ENCODE assay signal across 23 cellular contexts in the genomic region with DNA sequence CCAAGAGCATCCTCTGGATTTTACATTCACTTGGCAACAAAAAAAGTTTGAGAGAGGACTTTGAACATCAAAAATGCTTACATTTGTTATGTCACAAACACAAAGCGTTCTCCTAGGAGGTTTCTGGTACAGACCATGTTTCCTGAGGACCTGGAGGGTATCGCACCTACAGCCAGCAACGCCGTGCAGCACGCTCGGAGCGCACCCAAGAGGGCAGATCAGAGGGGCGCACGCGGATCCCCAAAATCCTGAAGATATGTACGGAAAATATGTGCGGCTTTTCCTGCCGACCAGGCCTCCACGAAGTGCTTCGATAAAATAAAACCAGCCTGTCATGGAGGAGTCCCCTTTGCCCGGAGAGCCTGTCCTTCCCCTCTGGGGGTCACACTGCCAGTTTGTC.
A peak's percentile ranks its signal among the peaks of the same experiment; 100 is the strongest.
DNase-seq lines count a peak whose midpoint lies in the region; ATAC-seq and TF ChIP-seq lines count a peak whose summit lies in the region.
"Had no signal": no experiment of that assay in that cellular context is flagged by ENCODE, and none has a peak within 500 bp of the region (broad histone marks: within the 10 kb centered on the region; RNA-seq: fewer than 3 reads in every experiment).

No MANE protein-coding gene starts in this region.

- H2BK12ac ChIP-seq in neuronal stem cell (ENCODE audit: low read length), result no peak overlapping the region

- H3K27me3 ChIP-seq in heart left ventricle, result peaks cover 0 to 11% (median 0%) of the 10 kb centered on the region in 9 donors
- peaks cover 0 to 4% (median 0%) of the 10 kb centered on the region in 3 experiments for H3K27me3 ChIP-seq in neuronal stem cell (ENCODE audit: control insufficient read depth in 3 of 3, insufficient read depth in 3 of 3, low read depth in 1 of 3, low read length in 3 of 3)
- no peaks in the 10 kb centered on the region for H3K27me3 ChIP-seq in H7 (ENCODE audit: control insufficient read depth, insufficient read depth, low read length)
- H3K27me3 ChIP-seq: BE2C; BLaER1 treated with 17β-estradiol and CSF1 and Interleukin-3, amounts not matched to agents 10 nM and 100 nM had no signal

- peaks cover 8% of the 10 kb centered on the region for H3K27me3 Mint-ChIP-seq in chondrocyte (ENCODE audit: low read depth)
- H3K27me3 Mint-ChIP-seq: CD4-positive, alpha-beta T cell had no signal

- H3K4ac ChIP-seq in neuronal stem cell (ENCODE audit: low read length), result no peak overlapping the region

- no peak overlapping the region for H3K4me3 ChIP-seq in heart left ventricle
- no peak overlapping the region for H3K4me3 ChIP-seq in NB4 (ENCODE audit: low read depth, low read length)
- H3K4me3 ChIP-seq in neuronal stem cell (ENCODE audit: low read length in 2 of 2), result no peak overlapping the region
- H3K4me3 ChIP-seq in H7 (ENCODE audit: insufficient read depth, low read depth, low read length), result no peak overlapping the region
- H3K4me3 ChIP-seq: A549; BLaER1 treated with 17β-estradiol and CSF1 and Interleukin-3, amounts not matched to agents 10 nM and 100 nM; GM12878; GM23248; HAP-1 had no signal

- H2BK5ac ChIP-seq in neuronal stem cell (ENCODE audit: low read length), result no peak overlapping the region

- DNase-seq in Right ventricle myocardium superior, result peak; percentile 13
- no peak for DNase-seq in heart left ventricle
- DNase-seq in NB4 (ENCODE audit: low read depth), result peak; percentile 35
- peak; percentile 48 for DNase-seq in chondrocyte (ENCODE audit: low spot score)
- no peak for DNase-seq in neuronal stem cell (ENCODE audit: low spot score)
- DNase-seq in H7, result no peak
- no peak for DNase-seq in NCI-H1105 (lab: John Stamatoyannopoulos, UW)
- DNase-seq: 8988T; ACHN; AML-193; BE2C; CD4-positive, alpha-beta T cell; CD8-positive, alpha-beta memory T cell; DMS 273 treated with DMSO at 0.1 percent for 48 hours; EL; GDM1; GM23248; HFFc6 had no signal

- ATAC-seq in Right ventricle myocardium superior (ENCODE audit: poor library complexity), result no peak
- ATAC-seq in heart left ventricle, result no peak
- ATAC-seq: GM12878 had no signal

- H4K91ac ChIP-seq in neuronal stem cell (ENCODE audit: low read depth, low read length, poor library complexity), result no peak overlapping the region

- TF ChIP-seq POLR2A in heart left ventricle (IDR thresholded peaks at IDR 0.05) (no peak), NB4 (IDR thresholded peaks at IDR 0.05; ENCODE audit: extremely low read depth, insufficient read length) (no peak)

- no peak overlapping the region for H3K18ac ChIP-seq in neuronal stem cell (ENCODE audit: low read length)

- H2BK15ac ChIP-seq in neuronal stem cell (ENCODE audit: low read length), result no peak overlapping the region

- H3K9me3 Mint-ChIP-seq in chondrocyte (ENCODE audit: low read depth), result no peaks in the 10 kb centered on the region
- H3K9me3 Mint-ChIP-seq: CD4-positive, alpha-beta T cell; CD8-positive, alpha-beta memory T cell had no signal

- WGBS in heart left ventricle, 4 donors, result 88 to 91% (median 89%) methylated on average over 15 to 16 of the region's 16 CpGs
- WGBS in neuronal stem cell (ENCODE audit: extremely low coverage in 2 of 2, insufficient read length in 2 of 2, insufficient replicate concordance in 1 of 2), 2 donors, result no CpG with 5 or more reads among the region's 16 CpGs

- peak overlapping the region; percentile 86 for H2AK5ac ChIP-seq in neuronal stem cell (ENCODE audit: low read depth, low read length)

- H2BK120ac ChIP-seq in neuronal stem cell (ENCODE audit: low read depth, low read length), result no peak overlapping the region

- H3K4me1 ChIP-seq in heart left ventricle, result no peaks in the 10 kb centered on the region
- H3K4me1 ChIP-seq in neuronal stem cell (ENCODE audit: control insufficient read depth in 2 of 2, insufficient read depth in 1 of 2, low read depth in 1 of 2, low read length in 2 of 2), result peaks cover 13 to 15% of the 10 kb centered on the region in 2 donors
- H3K4me1 ChIP-seq: A549, BE2C, HAP-1 had no signal

- H3K36me3 ChIP-seq in heart left ventricle (no peaks in the 10 kb centered on the region), neuronal stem cell (replicated peaks in 1 of 2; ENCODE audit: control insufficient read depth in 2 of 2, insufficient read depth in 2 of 2, low read length in 2 of 2) (peaks cover 0 to 4% of the 10 kb centered on the region in 2 donors), H7 (replicated peaks; ENCODE audit: control insufficient read depth, insufficient read depth, low read length) (no peaks in the 10 kb centered on the region)
- H3K36me3 ChIP-seq: BE2C; BLaER1 treated with 17β-estradiol and CSF1 and Interleukin-3, amounts not matched to agents 10 nM and 100 nM; HAP-1 had no signal

- H3K27ac ChIP-seq in heart left ventricle, result no peak overlapping the region
- H3K27ac ChIP-seq in neuronal stem cell (replicated peaks; ENCODE audit: low read length), result no peak overlapping the region
- H3K27ac ChIP-seq: A549; BLaER1 treated with 17β-estradiol and CSF1 and Interleukin-3, amounts not matched to agents 10 nM and 100 nM; GM23248 had no signal

- no peaks in the 10 kb centered on the region for H3K4me1 Mint-ChIP-seq in chondrocyte (ENCODE audit: low read depth)
- H3K4me1 Mint-ChIP-seq: CD14-positive monocyte; CD8-positive, alpha-beta memory T cell had no signal

- H3K4me3 Mint-ChIP-seq in chondrocyte (ENCODE audit: unreplicated experiment), result no peak overlapping the region
- H3K4me3 Mint-ChIP-seq: CD14-positive monocyte; CD4-positive, alpha-beta T cell; CD8-positive, alpha-beta memory T cell; HFFc6 had no signal

- no peak overlapping the region for H3K4me2 ChIP-seq in neuronal stem cell (ENCODE audit: insufficient read depth, low read length, poor library complexity, severe bottlenecking)
- H3K4me2 ChIP-seq: A549; BLaER1 treated with 17β-estradiol and CSF1 and Interleukin-3, amounts not matched to agents 10 nM and 100 nM had no signal

- no peaks in the 10 kb centered on the region for H3K36me3 Mint-ChIP-seq in chondrocyte (ENCODE audit: low read depth)
- H3K36me3 Mint-ChIP-seq: CD14-positive monocyte; CD8-positive, alpha-beta memory T cell had no signal

- no peaks in the 10 kb centered on the region for H3K79me1 ChIP-seq in neuronal stem cell (ENCODE audit: low read depth, low read length)

- intact Hi-C loops in Right ventricle myocardium superior (cut with DNase I) (no loop called here), heart left ventricle (cut with DNase I) (no loop called here)

- H3K23ac ChIP-seq in neuronal stem cell (ENCODE audit: low read depth, low read length, poor library complexity), result no peak overlapping the region

- no peak overlapping the region for H2AFZ ChIP-seq in neuronal stem cell (ENCODE audit: low read length)
- H2AFZ ChIP-seq: GM23248 had no signal

- no peak overlapping the region for H3K9ac ChIP-seq in neuronal stem cell (ENCODE audit: low read depth, low read length, poor library complexity)
- H3K9ac ChIP-seq: BLaER1 treated with 17β-estradiol and CSF1 and Interleukin-3, amounts not matched to agents 10 nM and 100 nM; GM23248 had no signal

- H3K9me3 ChIP-seq in heart left ventricle, result no peaks in the 10 kb centered on the region
- peaks cover 0 to 6% of the 10 kb centered on the region in 2 donors for H3K9me3 ChIP-seq in neuronal stem cell (replicated peaks in 1 of 2; ENCODE audit: control insufficient read depth in 2 of 2, insufficient read depth in 1 of 2, low read depth in 1 of 2, low read length in 2 of 2)
- H3K9me3 ChIP-seq: A549; BE2C; BLaER1 treated with 17β-estradiol and CSF1 and Interleukin-3, amounts not matched to agents 10 nM and 100 nM; HAP-1 had no signal

- H3K27ac Mint-ChIP-seq in chondrocyte (ENCODE audit: unreplicated experiment), result no peak overlapping the region
- H3K27ac Mint-ChIP-seq: CD4-positive, alpha-beta T cell; CD8-positive, alpha-beta memory T cell; HFFc6 had no signal

- H4K8ac ChIP-seq in neuronal stem cell (ENCODE audit: low read depth, low read length), result no peak overlapping the region

- no peak overlapping the region for H3K14ac ChIP-seq in neuronal stem cell (ENCODE audit: low read length)

- TF ChIP-seq CTCF in heart left ventricle (IDR thresholded peaks at IDR 0.05) (no peak), NB4 (IDR thresholded peaks at IDR 0.05; ENCODE audit: low read depth, low read length) (no peak), chondrocyte (IDR thresholded peaks at IDR 0.05) (no peak)

Comparison
In these comparisons a context has a peak if more than half of its experiments do, and no peak if none do; other contexts are left out.
1. DNase-seq: peak in Right ventricle myocardium superior (single experiment), NB4 (single experiment) and chondrocyte (single experiment); none in heart left ventricle (0 of 5), neuronal stem cell (single experiment), H7 (single experiment) and NCI-H1105 (single experiment).